Comparison of ENCODE assay signal across 9 cellular contexts in the genomic region with DNA sequence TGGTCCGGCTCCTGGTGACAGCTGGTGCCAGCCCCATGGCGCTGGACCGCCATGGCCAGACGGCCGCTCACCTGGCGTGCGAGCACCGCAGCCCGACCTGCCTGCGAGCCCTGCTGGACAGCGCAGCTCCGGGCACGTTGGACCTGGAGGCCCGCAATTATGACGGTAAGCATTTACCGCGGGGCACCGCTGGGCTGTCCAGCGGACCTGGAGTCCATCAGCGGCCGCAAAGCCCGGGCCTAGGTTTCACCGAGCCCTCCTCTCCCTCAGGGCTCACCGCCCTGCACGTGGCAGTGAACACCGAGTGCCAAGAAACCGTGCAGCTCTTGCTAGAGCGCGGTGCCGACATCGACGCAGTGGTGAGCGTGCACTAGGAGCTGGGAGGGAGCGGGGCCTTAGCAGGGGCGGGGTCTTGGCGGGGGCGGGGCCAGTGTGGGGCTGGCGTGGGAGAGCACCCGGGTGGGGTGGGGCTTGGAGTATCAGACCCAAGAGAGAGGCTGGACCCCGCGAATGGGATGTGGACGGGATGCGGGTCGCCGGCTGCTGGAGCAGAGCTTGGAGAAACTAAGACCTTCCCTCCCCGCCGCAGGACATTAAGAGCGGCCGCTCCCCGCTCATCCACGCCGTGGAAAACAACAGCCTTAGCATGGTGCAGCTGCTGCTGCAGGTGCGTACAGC. TPM values are rescaled to one million over a fixed set of nuclear protein-coding genes. Genes with fewer than 3 reads are reported as not detected.
A peak's percentile ranks its signal among the peaks of the same experiment; 100 is the strongest.
DNase-seq lines count a peak whose midpoint lies in the region; ATAC-seq, FAIRE-seq and TF ChIP-seq lines count a peak whose summit lies in the region.
"Had no signal": no experiment of that assay in that cellular context is flagged by ENCODE, and none has a peak within 500 bp of the region (broad histone marks: within the 10 kb centered on the region; RNA-seq: fewer than 3 reads in every experiment).

No MANE protein-coding gene starts in this region.

- BruUV-seq in IMR-90 (replicated peaks; lab: Mats Ljungman, UMichigan), result no TSS peak

- H3K18ac ChIP-seq in IMR-90 (ENCODE audit: low read depth, low read length) (no peak overlapping the region; the same call in 1 of the 2 replicates), H1 (ENCODE audit: extremely low read depth, low read length) (peak overlapping the region; percentile 81)

- H2AFZ ChIP-seq in IMR-90 (replicated peaks; ENCODE audit: low read length, poor library complexity) (peak overlapping the region; percentile 82), H1 (ENCODE audit: low read length) (no peak overlapping the region), smooth muscle cell (ENCODE audit: low read depth) (no peak overlapping the region)

- 36% methylated on average over 25 of the region's 53 CpGs; no CpG with 5 or more reads in 1 of the 2 experiments for WGBS in IMR-90 (ENCODE audit: extremely low coverage in 2 of 2, insufficient read length in 1 of 2), 2 experiments
- 9% methylated on average over 33 of the region's 53 CpGs; no CpG with 5 or more reads in 1 of the 2 experiments for WGBS in H1 (ENCODE audit: extremely low coverage in 1 of 2, insufficient coverage in 1 of 2, insufficient read length in 1 of 2, insufficient replicate concordance in 2 of 2, low coverage in 1 of 2, low lambda C conversion rate in 2 of 2, missing lambda C conversion rate in 1 of 2), 2 experiments
- 52% methylated on average over 6 of the region's 53 CpGs for WGBS in right lobe of liver (ENCODE audit: insufficient coverage, low coverage, low lambda C conversion rate, missing lambda C conversion rate)
- WGBS in smooth muscle cell (ENCODE audit: low lambda C conversion rate), result 20% methylated on average over 36 of the region's 53 CpGs

- H3K14ac ChIP-seq in IMR-90 (replicated peaks; ENCODE audit: low read depth, low read length) (peak overlapping the region; percentile 84), H1 (ENCODE audit: insufficient read length) (no peak overlapping the region)

- H3K36me3 ChIP-seq in IMR-90 (ENCODE audit: control insufficient read depth, insufficient read depth, low read length) (peaks cover 58% of the 10 kb centered on the region), H1 (ENCODE audit: control insufficient read depth in 2 of 4, insufficient read depth in 4 of 4, low read length in 3 of 4) (no peaks in the 10 kb centered on the region), right lobe of liver (peaks cover 0 to 51% (median 23%) of the 10 kb centered on the region in 4 donors), smooth muscle cell (ENCODE audit: low read depth) (no peaks in the 10 kb centered on the region)

- no peak for TF ChIP-seq RAD21 in IMR-90 (IDR thresholded peaks at IDR 0.05; ENCODE audit: low read length)
- no peak for TF ChIP-seq RAD21 in H1 (IDR thresholded peaks at IDR 0.05 in 1 of 2, conservative IDR thresholded peaks at IDR 0.05 in 1 of 2; ENCODE audit: low read depth in 2 of 2, low read length in 2 of 2)

- H2BK120ac ChIP-seq in IMR-90 (ENCODE audit: low read depth, low read length), result peak overlapping the region; percentile 69
- H2BK120ac ChIP-seq in H1 (replicated peaks; ENCODE audit: low read depth, low read length), result no peak overlapping the region

- CTCF ChIA-PET in IMR-90 (lab: Yijun Ruan, JAX), result interaction anchor here (1.1 to 2.2 kb wide), 2 partner anchors 14 to 33 kb away, joined by 5 to 11 read pairs; no protein-coding TSS in a partner anchor
- CTCF ChIA-PET in H1 (lab: Charles Lee; ENCODE audit: partially characterized antibody), result interaction anchor here (0.5 to 2.5 kb wide), 19 partner anchors 8 to 410 kb away, joined by 3 to 34 read pairs (median 4); no protein-coding TSS in a partner anchor

- peak overlapping the region; percentile 7 for H3K4me3 ChIP-seq in IMR-90 (ENCODE audit: insufficient read depth, low read depth, low read length)
- peak overlapping the region; percentile 42 to 66 (median 54) for H3K4me3 ChIP-seq in H1 (ENCODE audit: extremely low read depth in 1 of 4, insufficient read depth in 2 of 4, low read depth in 3 of 4, low read length in 4 of 4)
- peak overlapping the region in 1 of 3 donors; percentile 16 for H3K4me3 ChIP-seq in right lobe of liver
- H3K4me3 ChIP-seq in smooth muscle cell, result peak overlapping the region; percentile 33

- peaks cover 29% of the 10 kb centered on the region for H3K23me2 ChIP-seq in H1 (ENCODE audit: low read depth, low read length)

- H2BK20ac ChIP-seq in IMR-90 (ENCODE audit: low read depth, low read length) (0 out of 2 replicates have a peak overlapping the region, but pooled peaks have one; percentile 25), H1 (ENCODE audit: low read length) (0 out of 2 replicates have a peak overlapping the region, but pooled peaks have one; percentile 32)

- H4K20me1 ChIP-seq in IMR-90 (ENCODE audit: insufficient read depth, low read length) (peaks cover 19% of the 10 kb centered on the region), H1 (replicated peaks in 1 of 2; ENCODE audit: control insufficient read depth in 1 of 2, insufficient read depth in 2 of 2, low read length in 2 of 2) (peaks cover 0 to 6% of the 10 kb centered on the region in 2 experiments), smooth muscle cell (ENCODE audit: low read depth) (peaks cover 44% of the 10 kb centered on the region)

- H2BK5ac ChIP-seq in IMR-90 (ENCODE audit: low read depth, low read length, poor library complexity, severe bottlenecking) (peak overlapping the region; percentile 80), H1 (ENCODE audit: low read depth, low read length) (peak overlapping the region; percentile 39; the same call in 1 of the 2 replicates)

- peaks cover 22 to 68% of the 10 kb centered on the region in 2 experiments for H3K79me1 ChIP-seq in IMR-90 (ENCODE audit: low read depth in 1 of 2, low read length in 2 of 2)
- H3K79me1 ChIP-seq in H1 (ENCODE audit: low read depth, low read length), result no peaks in the 10 kb centered on the region

- H3K27me3 ChIP-seq in IMR-90 (ENCODE audit: control insufficient read depth, insufficient read depth, low read length) (no peaks in the 10 kb centered on the region), H1 (replicated peaks in 1 of 4; ENCODE audit: control insufficient read depth in 3 of 4, extremely low read depth in 1 of 4, insufficient read depth in 3 of 4, low read length in 3 of 4) (peaks cover 26 to 52% (median 47%) of the 10 kb centered on the region in 4 experiments), right lobe of liver (no peaks in the 10 kb centered on the region), smooth muscle cell (ENCODE audit: low read depth) (no peaks in the 10 kb centered on the region)

- peak overlapping the region; percentile 33 for H3K27ac ChIP-seq in IMR-90 (ENCODE audit: insufficient read depth, low read length)
- no peak overlapping the region for H3K27ac ChIP-seq in H1 (ENCODE audit: low read depth, low read length)
- peak overlapping the region in 2 of 3 donors; percentile 38 to 51 for H3K27ac ChIP-seq in right lobe of liver
- peak overlapping the region; percentile 38 for H3K27ac ChIP-seq in smooth muscle cell (ENCODE audit: low read depth)

- peak overlapping the region; percentile 30 for H4K5ac ChIP-seq in IMR-90 (ENCODE audit: low read depth, low read length)
- no peak overlapping the region for H4K5ac ChIP-seq in H1 (ENCODE audit: insufficient read length, low read depth, low read length)

- H3K9me3 ChIP-seq in IMR-90 (ENCODE audit: control insufficient read depth, insufficient read depth, low read length) (no peaks in the 10 kb centered on the region), H1 (ENCODE audit: insufficient read depth in 2 of 2, low read depth in 1 of 2, low read length in 1 of 2) (no peaks in the 10 kb centered on the region), right lobe of liver (no peaks in the 10 kb centered on the region), smooth muscle cell (replicated peaks; ENCODE audit: low read depth) (no peaks in the 10 kb centered on the region)

- peak overlapping the region; percentile 87 for H4K91ac ChIP-seq in IMR-90 (ENCODE audit: insufficient read depth, low read depth, low read length)
- H4K91ac ChIP-seq in H1 (replicated peaks; ENCODE audit: insufficient read length, low read length), result no peak overlapping the region

- intact Hi-C loops in IMR-90 (cut with micrococcal nuclease), result loop anchor here (5.0 kb wide), 1 partner anchor 35 kb away; no protein-coding TSS in a partner anchor
- intact Hi-C loops in right lobe of liver (cut with DNase I), result loop anchor here in 1 of 2 donors (10.0 kb wide), 1 partner anchor 72 kb away; no protein-coding TSS in a partner anchor

- peak overlapping the region; percentile 82 for H3K4ac ChIP-seq in IMR-90 (ENCODE audit: low read depth, low read length)
- no peak overlapping the region for H3K4ac ChIP-seq in H1 (replicated peaks; ENCODE audit: insufficient read length, low read depth, low read length)

- H3K56ac ChIP-seq in IMR-90 (ENCODE audit: extremely low read depth, insufficient read depth, low read length), result no peak overlapping the region
- H3K56ac ChIP-seq in H1 (replicated peaks; ENCODE audit: insufficient read length, low read depth, low read length), result no peak overlapping the region

- H2AK9ac ChIP-seq in IMR-90 (replicated peaks; ENCODE audit: low read depth, low read length, poor library complexity), result peak overlapping the region; percentile 98

- peaks cover 21% of the 10 kb centered on the region for H3F3A ChIP-seq in smooth muscle cell (ENCODE audit: low read depth)

- dilution Hi-C loops in IMR-90 (cut with HindIII; ENCODE audit: low sequenced_read_pairs, unreplicated experiment), result no loop called here

- H2BK15ac ChIP-seq in IMR-90 (ENCODE audit: low read depth, low read length), result 0 out of 3 replicates have a peak overlapping the region, but pooled peaks have one; percentile 42
- peak overlapping the region; percentile 95 for H2BK15ac ChIP-seq in H1 (ENCODE audit: low read length)

- POLR2A ChIA-PET in IMR-90 (lab: Charles Lee; ENCODE audit: unreplicated experiment), result interaction anchor here (0.9 kb wide), 1 partner anchor 12 kb away, joined by 3 read pairs; no protein-coding TSS in a partner anchor
- POLR2A ChIA-PET in H1 (lab: Charles Lee; ENCODE audit: partially characterized antibody), result interaction anchor here (0.8 to 2.5 kb wide), 4 partner anchors 12 to 51 kb away, joined by 4 to 7 read pairs (median 6); partner anchors contain the start of gene BCAM

- FAIRE-seq in H1 (lab: Jason Lieb, UNC), result no peak

- H2BK12ac ChIP-seq in H1 (ENCODE audit: low read depth, low read length), result peak overlapping the region; percentile 71; the same call in 1 of the 2 replicates

- H3K4me2 ChIP-seq in IMR-90 (ENCODE audit: low read depth, low read length) (peak overlapping the region; percentile 59), H1 (ENCODE audit: insufficient read depth in 1 of 2, low read depth in 2 of 2, low read length in 2 of 2) (peak overlapping the region; percentile 81 to 100), smooth muscle cell (peak overlapping the region; percentile 88)

- TF ChIP-seq EP300 in H1 (IDR thresholded peaks at IDR 0.05; ENCODE audit: borderline replicate concordance in 1 of 2, low read depth in 2 of 2, low read length in 2 of 2), result no peak

- in situ Hi-C loops in IMR-90 (cut with MboI; ENCODE audit: low sequenced_read_pairs), result no loop called here

- peak overlapping the region; percentile 94 for H3K23ac ChIP-seq in IMR-90 (ENCODE audit: low read depth, low read length)
- no peak overlapping the region for H3K23ac ChIP-seq in H1 (ENCODE audit: insufficient read length)

- H2AK5ac ChIP-seq in IMR-90 (ENCODE audit: low read depth, low read length), result peak overlapping the region; percentile 91
- no peak overlapping the region for H2AK5ac ChIP-seq in H1 (ENCODE audit: low read depth, low read length)

- no peaks in the 10 kb centered on the region for H3K79me2 ChIP-seq in H1 (ENCODE audit: control insufficient read depth in 1 of 2, insufficient read depth in 2 of 2, low read length in 2 of 2)
- peaks cover 4% of the 10 kb centered on the region for H3K79me2 ChIP-seq in smooth muscle cell (ENCODE audit: low read depth)

- ATAC-seq in IMR-90 (ENCODE audit: low read depth) (peak; percentile 12), right lobe of liver (no peak), HG02588 (IDR thresholded peaks at IDR 0.05; ENCODE audit: unreplicated experiment) (no peak)

- TF ChIP-seq POLR2A in IMR-90 (IDR thresholded peaks at IDR 0.05; ENCODE audit: low read depth, low read length) (no peak), H1 (IDR thresholded peaks at IDR 0.05; ENCODE audit: control extremely low read depth in 1 of 2, low read depth in 2 of 2, low read length in 2 of 2) (no peak), right lobe of liver (IDR thresholded peaks at IDR 0.05) (no peak)

- H3K9ac ChIP-seq in IMR-90 (ENCODE audit: low read depth, low read length), result peak overlapping the region; percentile 45; the same call in 1 of the 2 replicates
- no peak overlapping the region for H3K9ac ChIP-seq in H1 (replicated peaks in 1 of 4; ENCODE audit: extremely low read depth in 1 of 4, low read depth in 3 of 4, low read length in 3 of 4)
- no peak overlapping the region for H3K9ac ChIP-seq in smooth muscle cell (ENCODE audit: low read depth)

- H3K9me1 ChIP-seq in IMR-90 (ENCODE audit: insufficient read depth, low read length), result peaks cover 16% of the 10 kb centered on the region

- H3K4me1 ChIP-seq in IMR-90 (ENCODE audit: control insufficient read depth, insufficient read depth, low read length), result peaks cover 51% of the 10 kb centered on the region
- H3K4me1 ChIP-seq in H1 (replicated peaks in 1 of 4; ENCODE audit: control insufficient read depth in 3 of 4, insufficient read depth in 4 of 4, low read length in 3 of 4), result peaks cover 16 to 42% (median 17%) of the 10 kb centered on the region in 4 experiments
- H3K4me1 ChIP-seq in right lobe of liver, result peaks cover 0 to 32% (median 13%) of the 10 kb centered on the region in 4 donors
- H3K4me1 ChIP-seq in smooth muscle cell (ENCODE audit: low read depth), result peaks cover 25% of the 10 kb centered on the region

- no peak for TF ChIP-seq CTCF in IMR-90 (conservative IDR thresholded peaks at IDR 0.05; ENCODE audit: low read depth, low read length)
- TF ChIP-seq CTCF in H1 (IDR thresholded peaks at IDR 0.05; ENCODE audit: control extremely low read depth in 1 of 3, insufficient read depth in 1 of 3, low read depth in 1 of 3, low read length in 3 of 3), result no peak
- no peak for TF ChIP-seq CTCF in right lobe of liver (IDR thresholded peaks at IDR 0.05)
- TF ChIP-seq CTCF in smooth muscle cell (IDR thresholded peaks at IDR 0.05; ENCODE audit: borderline replicate concordance, insufficient read depth, poor library complexity, severe bottlenecking), result no peak

- peak; percentile 73 for DNase-seq in IMR-90
- peak in 1 of 2 experiments; percentile 66 for DNase-seq in H1 (ENCODE audit: low read depth in 1 of 2, low spot score in 2 of 2)
- DNase-seq in right lobe of liver, result no peak
- peak; percentile 29 for DNase-seq in smooth muscle cell (lab: John Stamatoyannopoulos, UW; ENCODE audit: unreplicated experiment)
- no peak for DNase-seq in activated effector memory CD4-positive, alpha-beta T cell treated with anti-CD3 and anti-CD28 coated beads, Interleukin-2, amount 50 U/mL, for 16 hours
- no peak for DNase-seq in NCI-H128 (lab: John Stamatoyannopoulos, UW; ENCODE audit: unreplicated experiment)
- DNase-seq in 8988T, result no peak
- DNase-seq: NCI-H510A had no signal

- H4K8ac ChIP-seq in IMR-90 (ENCODE audit: low read depth in 2 of 2, low read length in 2 of 2), result peak overlapping the region; percentile 73 to 82; a peak in 2 of 4 replicates
- peak overlapping the region; percentile 7; the same call in 1 of the 2 replicates for H4K8ac ChIP-seq in H1 (ENCODE audit: extremely low read depth, insufficient read depth, low read length)

RNA-seq across cellular contexts. Expression of gene BCL3, which starts 8.7 kb away (rescaled TPM):
- total RNA-seq in IMR-90 (2012; rRNA removed) (1.6 and 1.9 TPM in 2 replicates), right lobe of liver (10 to 100 TPM; 24.1 to 95.6 (median 31.3) TPM), smooth muscle cell (8.1 and 12.2 TPM in 2 replicates)
- polyA plus RNA-seq in IMR-90 (2012; rRNA removed) (24.1 and 26.0 TPM in 2 replicates), H1 (2011; rRNA removed) (0.88 and 3.0 TPM in 2 replicates), smooth muscle cell (52.8 and 54.0 TPM in 2 replicates)
- 26.7 and 52.5 TPM in 2 replicates for polyA plus RNA-seq in IMR-90 (2012; cell fraction: cytosol; rRNA removed)
- 76.1 and 110 TPM in 2 replicates for polyA plus RNA-seq in IMR-90 (2012; cell fraction: nucleus; rRNA removed; ENCODE audit: low replicate concordance)
- 1.7 and 2.4 TPM in 2 replicates for total RNA-seq in H1 (2021; fragmentation: NEBNext Ultra II Directional; extraction: Animal tissue kit (Norgen Biotek cat#: 25700))
- polyA plus RNA-seq in H1 (2011; cell fraction: cytosol; rRNA removed), result 1.5 TPM
- polyA plus RNA-seq in H1 (2011; cell fraction: nucleus; rRNA removed), result 2.2 TPM
- 1.7 to 3.7 TPM (median 2.5 TPM) in 4 replicates for polyA plus RNA-seq in H1 (2012, experiment 1 of 2)
- polyA plus RNA-seq in H1 (2012, experiment 2 of 2), result 2.0 TPM
- polyA plus RNA-seq in H1 (2013, experiment 1 of 2), result 2.5 TPM
- polyA plus RNA-seq in H1 (2013, experiment 2 of 2), result 3.0 TPM
- 0.24 and 0.28 TPM in 2 replicates for polyA minus RNA-seq in H1 (2011; rRNA and poly(A)+ RNA removed)
- 2.6 TPM for polyA minus RNA-seq in H1 (2011; cell fraction: cytosol; rRNA and poly(A)+ RNA removed)
- polyA minus RNA-seq in H1 (2011; cell fraction: nucleus; rRNA and poly(A)+ RNA removed), result 1.2 TPM

RNA-seq across cellular contexts. Expression of gene CBLC, which starts 20.5 kb away (rescaled TPM):
- total RNA-seq in IMR-90 (2012; rRNA removed), result not detected in 2 replicates
- not detected in 2 replicates for polyA plus RNA-seq in IMR-90 (2012; rRNA removed)
- 0.02 TPM in 1 of 2 replicates, not detected in the other for polyA plus RNA-seq in IMR-90 (2012; cell fraction: cytosol; rRNA removed)
- polyA plus RNA-seq in IMR-90 (2012; cell fraction: nucleus; rRNA removed; ENCODE audit: low replicate concordance), result 0.12 TPM in 1 of 2 replicates, not detected in the other
- 17.4 and 19.2 TPM in 2 replicates for total RNA-seq in H1 (2021; fragmentation: NEBNext Ultra II Directional; extraction: Animal tissue kit (Norgen Biotek cat#: 25700))
- polyA plus RNA-seq in H1 (2011; rRNA removed), result 35.7 and 53.4 TPM in 2 replicates
- 29.6 TPM for polyA plus RNA-seq in H1 (2011; cell fraction: cytosol; rRNA removed)
- polyA plus RNA-seq in H1 (2011; cell fraction: nucleus; rRNA removed), result 73.8 TPM
- 10.4 to 27.8 TPM (median 20.4 TPM) in 4 replicates for polyA plus RNA-seq in H1 (2012, experiment 1 of 2)
- polyA plus RNA-seq in H1 (2012, experiment 2 of 2), result 14.5 TPM
- polyA plus RNA-seq in H1 (2013, experiment 1 of 2), result 15.0 TPM
- 13.7 TPM for polyA plus RNA-seq in H1 (2013, experiment 2 of 2)
- polyA minus RNA-seq in H1 (2011; rRNA and poly(A)+ RNA removed), result 20.2 and 26.7 TPM in 2 replicates
- 23.1 TPM for polyA minus RNA-seq in H1 (2011; cell fraction: cytosol; rRNA and poly(A)+ RNA removed)
- polyA minus RNA-seq in H1 (2011; cell fraction: nucleus; rRNA and poly(A)+ RNA removed), result 37.0 TPM
- total RNA-seq in right lobe of liver, result 10 to 100 TPM in 5 of 6 experiments, 1 to 10 TPM in 1; 9.8 to 19.4 (median 15.6) TPM
- 0.40 and 0.90 TPM in 2 replicates for total RNA-seq in smooth muscle cell
- 0.87 and 2.3 TPM in 2 replicates for polyA plus RNA-seq in smooth muscle cell

RNA-seq across cellular contexts. Expression of gene BCAM, which starts 51.7 kb away (rescaled TPM):
- total RNA-seq in IMR-90 (2012; rRNA removed) (2.3 and 2.8 TPM in 2 replicates), right lobe of liver (10 to 100 TPM; 26.5 to 48.3 (median 32.7) TPM), smooth muscle cell (1.7 and 5.0 TPM in 2 replicates)
- polyA plus RNA-seq in IMR-90 (2012; rRNA removed) (27.5 and 35.7 TPM in 2 replicates), H1 (2011; rRNA removed) (32.5 and 84.3 TPM in 2 replicates), smooth muscle cell (1.5 and 6.4 TPM in 2 replicates)
- polyA plus RNA-seq in IMR-90 (2012; cell fraction: cytosol; rRNA removed), result 50.8 and 71.8 TPM in 2 replicates
- 52.3 and 108 TPM in 2 replicates for polyA plus RNA-seq in IMR-90 (2012; cell fraction: nucleus; rRNA removed; ENCODE audit: low replicate concordance)
- total RNA-seq in H1 (2021; fragmentation: NEBNext Ultra II Directional; extraction: Animal tissue kit (Norgen Biotek cat#: 25700)), result 81.4 and 83.0 TPM in 2 replicates
- polyA plus RNA-seq in H1 (2011; cell fraction: cytosol; rRNA removed), result 29.6 TPM
- 172 TPM for polyA plus RNA-seq in H1 (2011; cell fraction: nucleus; rRNA removed)
- 73.9 to 108 TPM (median 100 TPM) in 4 replicates for polyA plus RNA-seq in H1 (2012, experiment 1 of 2)
- polyA plus RNA-seq in H1 (2012, experiment 2 of 2), result 60.5 TPM
- polyA plus RNA-seq in H1 (2013, experiment 1 of 2), result 107 TPM
- polyA plus RNA-seq in H1 (2013, experiment 2 of 2), result 98.4 TPM
- polyA minus RNA-seq in H1 (2011; rRNA and poly(A)+ RNA removed), result 12.6 and 16.0 TPM in 2 replicates
- polyA minus RNA-seq in H1 (2011; cell fraction: cytosol; rRNA and poly(A)+ RNA removed), result 45.1 TPM
- polyA minus RNA-seq in H1 (2011; cell fraction: nucleus; rRNA and poly(A)+ RNA removed), result 38.0 TPM

RNA-seq across cellular contexts. Expression of gene CEACAM16, which starts 58.2 kb away (rescaled TPM):
- not detected in 2 replicates for total RNA-seq in IMR-90 (2012; rRNA removed)
- not detected in 2 replicates for polyA plus RNA-seq in IMR-90 (2012; rRNA removed)
- not detected in 2 replicates for polyA plus RNA-seq in IMR-90 (2012; cell fraction: cytosol; rRNA removed)
- polyA plus RNA-seq in IMR-90 (2012; cell fraction: nucleus; rRNA removed; ENCODE audit: low replicate concordance), result not detected in 2 replicates
- total RNA-seq in H1 (2021; fragmentation: NEBNext Ultra II Directional; extraction: Animal tissue kit (Norgen Biotek cat#: 25700)), result not detected in 2 replicates
- polyA plus RNA-seq in H1 (2011; rRNA removed), result not detected in 2 replicates
- not detected for polyA plus RNA-seq in H1 (2011; cell fraction: cytosol; rRNA removed)
- not detected for polyA plus RNA-seq in H1 (2011; cell fraction: nucleus; rRNA removed)
- not detected in 4 replicates for polyA plus RNA-seq in H1 (2012, experiment 1 of 2)
- not detected for polyA plus RNA-seq in H1 (2012, experiment 2 of 2)
- polyA plus RNA-seq in H1 (2013, experiment 1 of 2), result not detected
- polyA plus RNA-seq in H1 (2013, experiment 2 of 2), result not detected
- not detected in 2 replicates for polyA minus RNA-seq in H1 (2011; rRNA and poly(A)+ RNA removed)
- polyA minus RNA-seq in H1 (2011; cell fraction: cytosol; rRNA and poly(A)+ RNA removed), result not detected
- not detected for polyA minus RNA-seq in H1 (2011; cell fraction: nucleus; rRNA and poly(A)+ RNA removed)
- not detected for total RNA-seq in right lobe of liver
- not detected in 2 replicates for total RNA-seq in smooth muscle cell
- polyA plus RNA-seq in smooth muscle cell, result not detected in 2 replicates

Comparison
In these comparisons a context has a peak if more than half of its experiments do, and no peak if none do; other contexts are left out.
1. DNase-seq: peak in IMR-90 (single experiment) and smooth muscle cell (single experiment); none in right lobe of liver (0 of 3), activated effector memory CD4-positive, alpha-beta T cell treated with anti-CD3 and anti-CD28 coated beads, Interleukin-2, amount 50 U/mL, for 16 hours (single experiment), NCI-H128 (single experiment) and 8988T (single experiment).
2. Peak in every context shown above with its lines, with median percentiles within 50 percentile points of each other: H3K4me2 ChIP-seq.